ENCODE assay signal across 9 cellular contexts in genomic region chr11:104898685-104899013, GRCh38. TPM values are rescaled to one million over a fixed set of nuclear protein-coding genes. Genes with fewer than 3 reads are reported as not detected.
DNase-seq lines count a peak whose midpoint lies in the region; ATAC-seq, FAIRE-seq and TF ChIP-seq lines count a peak whose summit lies in the region.
"Had no signal": no experiment of that assay in that cellular context is flagged by ENCODE, and none has a peak within 500 bp of the region (broad histone marks: within the 10 kb centered on the region; RNA-seq: fewer than 3 reads in every experiment).

No MANE protein-coding gene starts in this region.

- no peak for TF ChIP-seq POLR2A in GM12878 (IDR thresholded peaks at IDR 0.05; ENCODE audit: low read depth, low read length)
- no peak for TF ChIP-seq POLR2A in suprapubic skin (IDR thresholded peaks at IDR 0.05)

- FAIRE-seq in GM12878 (lab: Jason Lieb, UNC) = no peak
- FAIRE-seq: keratinocyte had no signal

- DNase-seq in GM12878 (ENCODE audit: low read depth, low spot score) = no peak
- no peak for DNase-seq in lower lobe of right lung
- DNase-seq in suprapubic skin (ENCODE audit: low spot score in 2 of 2) = no peak
- no peak for DNase-seq in NOMO-1 treated with dmso at 0.1 percent for 144 hours (lab: John Stamatoyannopoulos, UW; ENCODE audit: unreplicated experiment)
- DNase-seq in NCI-H1092 treated with DMSO at 0.1 percent for 48 hours (lab: John Stamatoyannopoulos, UW) = no peak
- DNase-seq: right lobe of liver had no signal

- H2AFZ ChIP-seq in GM12878 (ENCODE audit: control insufficient read depth, low read depth, low read length) = peak overlapping the region; percentile 87

- TF ChIP-seq EP300 in GM12878 (IDR thresholded peaks at IDR 0.05; ENCODE audit: borderline replicate concordance in 1 of 2, control insufficient read depth in 1 of 2, low read depth in 2 of 2, low read length in 2 of 2) = no peak
- TF ChIP-seq EP300 in suprapubic skin (IDR thresholded peaks at IDR 0.05) = no peak

- TF ChIP-seq RAD21 in GM12878 (IDR thresholded peaks at IDR 0.05; ENCODE audit: insufficient read depth, low read depth, low read length) = no peak

- H3K4me2 ChIP-seq in GM12878 (ENCODE audit: control insufficient read depth, insufficient read depth) = peak overlapping the region; percentile 21; the same call in 1 of the 2 replicates

- SMC1A ChIA-PET in GM12878 (lab: Charles Lee; ENCODE audit: uncharacterized antibody, unreplicated experiment) = interaction anchor here (0.8 to 2.6 kb wide), 4 partner anchors 12 to 53 kb away, joined by 3 to 13 read pairs (median 6); no protein-coding TSS in a partner anchor

- ATAC-seq in HG03064 (IDR thresholded peaks at IDR 0.05; ENCODE audit: low read depth, unreplicated experiment) (peak; percentile 14), GM12878 (no peak; the same call in 2 of the 3 replicates), lower lobe of right lung (peak in 1 of 2 donors; percentile 36), GM21737 (IDR thresholded peaks at IDR 0.05; ENCODE audit: unreplicated experiment) (no peak)

- no TSS peak for BruUV-seq in GM12878 (replicated peaks; lab: Mats Ljungman, UMichigan)

- POLR2A ChIA-PET in GM12878 (lab: Charles Lee) = no interaction called here

- intact Hi-C loops in GM12878 (cut with micrococcal nuclease; ENCODE audit: unreplicated experiment) = no loop called here
- intact Hi-C loops in lower lobe of right lung (cut with DNase I) = no loop called here

- H3K4me3 ChIP-seq in GM12878 (no peak overlapping the region), lower lobe of right lung (peak overlapping the region; percentile 39), suprapubic skin (peak overlapping the region; percentile 18)
- H3K4me3 ChIP-seq: right lobe of liver had no signal

- CTCF ChIA-PET in GM12878 (lab: Yijun Ruan, JAX) = interaction anchor here (0.7 to 2.1 kb wide), 3 partner anchors 9 to 263 kb away, joined by 3 to 5 read pairs (median 3); no protein-coding TSS in a partner anchor

- peak overlapping the region; percentile 87 for H3K27ac ChIP-seq in GM12878 (ENCODE audit: control insufficient read depth, insufficient read depth)
- peak overlapping the region; percentile 75 for H3K27ac ChIP-seq in lower lobe of right lung
- H3K27ac ChIP-seq in suprapubic skin = peak overlapping the region; percentile 12

- no peaks in the 10 kb centered on the region for H4K20me1 ChIP-seq in GM12878 (ENCODE audit: control insufficient read depth, insufficient read depth)

- no peaks in the 10 kb centered on the region for H3K27me3 ChIP-seq in GM12878 (replicated peaks in 1 of 2; ENCODE audit: control insufficient read depth in 2 of 2, insufficient read depth in 2 of 2, low read length in 1 of 2)
- H3K27me3 ChIP-seq in lower lobe of right lung (ENCODE audit: low read depth) = no peaks in the 10 kb centered on the region
- no peaks in the 10 kb centered on the region for H3K27me3 ChIP-seq in suprapubic skin
- H3K27me3 ChIP-seq: right lobe of liver had no signal

- RAD21 ChIA-PET in GM12878 (lab: Charles Lee; ENCODE audit: unreplicated experiment) = interaction anchor here (1.6 kb wide), 1 partner anchor 12 kb away, joined by 10 read pairs; no protein-coding TSS in a partner anchor

- 93% methylated on average over 1 of the region's 1 CpG for WGBS in GM12878 (ENCODE audit: insufficient coverage, insufficient replicate concordance, low lambda C conversion rate, missing lambda C conversion rate)
- 55% methylated on average over 1 of the region's 1 CpG for WGBS in suprapubic skin

- no peak for TF ChIP-seq CTCF in GM12878 (IDR thresholded peaks at IDR 0.05 in 2 of 3, conservative IDR thresholded peaks at IDR 0.05 in 1 of 3; ENCODE audit: control insufficient read depth in 2 of 3, extremely low read depth in 1 of 3, insufficient read depth in 1 of 3, low read depth in 3 of 3, low read length in 3 of 3)
- TF ChIP-seq CTCF in lower lobe of right lung (IDR thresholded peaks at IDR 0.05) = no peak
- TF ChIP-seq CTCF in suprapubic skin (IDR thresholded peaks at IDR 0.05) = no peak

- H3K9me3 ChIP-seq in GM12878 (replicated peaks; ENCODE audit: control insufficient read depth, insufficient read depth, low read length) (no peaks in the 10 kb centered on the region), lower lobe of right lung (no peaks in the 10 kb centered on the region), suprapubic skin (no peaks in the 10 kb centered on the region)
- H3K9me3 ChIP-seq: right lobe of liver had no signal

- peaks cover 5% of the 10 kb centered on the region; the same call in 1 of the 2 replicates for H3K4me1 ChIP-seq in GM12878 (ENCODE audit: control insufficient read depth, insufficient read depth, low read length)
- no peaks in the 10 kb centered on the region for H3K4me1 ChIP-seq in lower lobe of right lung
- H3K4me1 ChIP-seq in suprapubic skin = peaks cover 7% of the 10 kb centered on the region
- H3K4me1 ChIP-seq: right lobe of liver had no signal

- peak overlapping the region; percentile 54; the same call in 1 of the 2 replicates for H3K9ac ChIP-seq in GM12878 (ENCODE audit: control insufficient read depth, insufficient read depth, low read length)

- in situ Hi-C loops in GM12878 (cut with MboI) = no loop called here

- H3K79me2 ChIP-seq in GM12878 (ENCODE audit: control insufficient read depth, insufficient read depth, low read length) = no peaks in the 10 kb centered on the region

- H3K36me3 ChIP-seq in GM12878 (ENCODE audit: control insufficient read depth in 2 of 2, insufficient read depth in 2 of 2, low read length in 1 of 2) (no peaks in the 10 kb centered on the region), lower lobe of right lung (no peaks in the 10 kb centered on the region), suprapubic skin (no peaks in the 10 kb centered on the region)
- H3K36me3 ChIP-seq: right lobe of liver had no signal

TF ChIP-seq in GM12878, 131 proteins besides CTCF, POLR2A, EP300 and RAD21:
- TF ChIP-seq SP1 (IDR thresholded peaks at IDR 0.05; ENCODE audit: low read depth, low read length) = no peak

RNA-seq across cellular contexts. Expression of gene CASP12, which starts 0.4 kb away (rescaled TPM):
- not detected in 2 replicates for total RNA-seq in GM12878 (2013; cell fraction: nucleolus; rRNA removed)
- total RNA-seq in GM12878 (2014; rRNA removed) (not detected in 2 replicates), GM12878 (2014; rRNA removed; fragmentation: Illumina TruSeq; extraction: Trizol) (not detected in 2 replicates), GM12878 (2021) (not detected in 2 replicates), lower lobe of right lung (1.6 TPM), suprapubic skin (not detected)
- not detected for polyA plus RNA-seq in GM12878 (2011; ENCODE audit: low read depth)
- polyA plus RNA-seq in GM12878 (2011; rRNA removed) (0.10 TPM in 1 of 2 replicates, not detected in the other), GM12878 (2014; fragmentation: Illumina TruSeq; extraction: Trizol) (not detected in 2 replicates), GM12878 (2014; fragmentation: Nextera tagmentation; extraction: Ambion mirVana) (under 1 TPM in 1 of 2 experiments, not detected in 1; 0.14 TPM), GM12878 (2014; rRNA removed) (not detected in 2 replicates), GM12878 (2016; fragmentation: Nextera tagmentation; extraction: Ambion mirVana) (not detected)
- not detected in 2 replicates for polyA plus RNA-seq in GM12878 (2011; cell fraction: cytosol; rRNA removed)
- polyA plus RNA-seq in GM12878 (2011; cell fraction: nucleus; rRNA removed) = not detected in 2 replicates
- polyA plus RNA-seq in GM12878 (2012) = 0.07 and 0.11 TPM in 2 replicates
- polyA minus RNA-seq in GM12878 (2011; rRNA and poly(A)+ RNA removed) = not detected in 2 replicates
- not detected in 2 replicates for polyA minus RNA-seq in GM12878 (2011; cell fraction: cytosol; rRNA and poly(A)+ RNA removed)
- polyA minus RNA-seq in GM12878 (2011; cell fraction: nucleus; rRNA and poly(A)+ RNA removed) = not detected in 2 replicates
- total RNA-seq: right lobe of liver had no signal
- polyA plus RNA-seq: keratinocyte had no signal

Comparison
In these comparisons a context has a peak if more than half of its experiments do, and no peak if none do; other contexts are left out.
1. H3K27ac ChIP-seq: peak in every context shown above with its lines; median percentile 87 in GM12878; 75 in lower lobe of right lung; 12 in suprapubic skin.